Comparison of ENCODE assay signal across 16 cellular contexts in the genomic region with DNA sequence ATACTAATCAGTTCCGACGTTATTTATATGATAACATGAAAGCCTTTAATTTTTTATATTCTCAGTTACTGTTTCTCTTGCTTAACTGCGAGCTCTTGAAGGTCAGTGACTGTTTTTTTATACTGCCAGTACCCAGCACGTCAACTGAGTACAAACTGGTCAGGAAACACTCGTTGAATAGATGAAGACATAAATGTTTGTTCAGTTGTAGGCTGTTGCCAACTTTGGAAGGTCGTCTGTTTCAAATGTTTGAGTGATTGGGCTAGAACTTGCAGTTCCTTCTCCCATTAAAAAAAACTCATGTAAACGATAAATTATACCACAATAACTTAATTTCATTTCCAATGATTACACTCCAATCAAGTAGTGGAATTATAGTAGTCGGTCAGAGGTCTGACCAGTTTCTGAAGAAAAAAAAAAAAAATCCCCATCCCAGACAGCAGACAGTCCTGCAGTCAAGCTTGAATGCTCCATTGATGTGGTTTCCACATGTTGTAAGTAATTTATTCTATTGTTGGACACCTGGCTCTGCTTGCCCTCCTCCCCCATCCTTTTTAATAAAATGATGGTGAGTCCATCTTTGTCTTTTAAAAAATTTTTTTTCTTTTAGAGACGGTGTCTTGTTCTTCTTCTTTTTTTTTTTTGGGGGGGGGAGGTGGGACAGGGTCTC.
DNase-seq lines count a peak whose midpoint lies in the region; ATAC-seq, FAIRE-seq and TF ChIP-seq lines count a peak whose summit lies in the region.
"Had no signal": no experiment of that assay in that cellular context is flagged by ENCODE, and none has a peak within 500 bp of the region (broad histone marks: within the 10 kb centered on the region; RNA-seq: fewer than 3 reads in every experiment).

No MANE protein-coding gene starts in this region.

- H3K9ac ChIP-seq in kidney (ENCODE audit: low read length in 2 of 2), result no peak overlapping the region

- no peak for TF ChIP-seq CTCF in body of pancreas (IDR thresholded peaks at IDR 0.05)
- TF ChIP-seq CTCF in kidney (IDR thresholded peaks at IDR 0.05; ENCODE audit: borderline replicate concordance, extremely low read depth, insufficient read depth), result no peak
- TF ChIP-seq CTCF in thyroid gland (IDR thresholded peaks at IDR 0.05), result no peak

- intact Hi-C loops in body of pancreas (cut with DNase I) (no loop called here), kidney (cut with DNase I) (no loop called here), thyroid gland (cut with DNase I) (no loop called here)

- H3K36me3 ChIP-seq in body of pancreas (replicated peaks in 1 of 2; ENCODE audit: insufficient read depth in 1 of 2, low read depth in 2 of 2) (no peaks in the 10 kb centered on the region), kidney (ENCODE audit: control insufficient read depth in 1 of 2, insufficient read depth in 2 of 2, low read length in 2 of 2) (no peaks in the 10 kb centered on the region), thyroid gland (no peaks in the 10 kb centered on the region)

- WGBS in body of pancreas, 2 donors, result 18 to 20% methylated on average over 9 of the region's 9 CpGs
- 13 to 27% methylated on average over 9 of the region's 9 CpGs for WGBS in thyroid gland, 2 donors

- H3K27ac ChIP-seq in body of pancreas, result no peak overlapping the region
- peak overlapping the region in 1 of 2 donors; percentile 50 for H3K27ac ChIP-seq in kidney (ENCODE audit: low read depth in 2 of 2, low read length in 2 of 2)
- peak overlapping the region; percentile 38 to 98 (median 90) for H3K27ac ChIP-seq in thyroid gland

- no peak overlapping the region for H3K4me3 ChIP-seq in body of pancreas
- H3K4me3 ChIP-seq in kidney (ENCODE audit: low read length in 2 of 2), result no peak overlapping the region
- no peak overlapping the region for H3K4me3 ChIP-seq in thyroid gland (replicated peaks in 1 of 3)

- peak; percentile 22 for DNase-seq in NCI-H2029 (lab: John Stamatoyannopoulos, UW)
- no peak for DNase-seq in NCI-H2029 treated with DMSO at 0.1 percent for 48 hours (lab: John Stamatoyannopoulos, UW)
- peak in 3 of 4 donors; percentile 23 to 33 (median 25) for DNase-seq in body of pancreas
- DNase-seq in kidney, result no peak
- peak; percentile 54 to 57 for DNase-seq in thyroid gland
- no peak for DNase-seq in RKO (ENCODE audit: low spot score)
- DNase-seq in cerebellum (ENCODE audit: low spot score), result no peak
- DNase-seq in dedifferentiated amniotic fluid mesenchymal stem cell (ENCODE audit: extremely low spot score), result no peak
- DNase-seq: activated naive CD4-positive, alpha-beta T cell treated with Interleukin-2 at 50 U/mL for 16 hours; central memory CD4-positive, alpha-beta T cell; COR-L47; NCI-H226; T1000; trophoblast cell had no signal

- no peaks in the 10 kb centered on the region for H3K4me1 ChIP-seq in body of pancreas
- H3K4me1 ChIP-seq in kidney (ENCODE audit: control insufficient read depth in 1 of 2, insufficient read depth in 1 of 2, low read depth in 1 of 2, low read length in 2 of 2), result peaks cover 11 to 23% of the 10 kb centered on the region in 2 donors
- peaks cover 74 to 93% of the 10 kb centered on the region in 2 donors for H3K4me1 ChIP-seq in thyroid gland

- H3K27me3 ChIP-seq in body of pancreas, result no peaks in the 10 kb centered on the region
- no peaks in the 10 kb centered on the region for H3K27me3 ChIP-seq in thyroid gland

- FAIRE-seq in kidney (lab: Jason Lieb, UNC), result peak; percentile 58
- FAIRE-seq: A204.1, islet of Langerhans had no signal

- ATAC-seq in body of pancreas, result peak; percentile 68

- H3K9me3 ChIP-seq in body of pancreas (no peaks in the 10 kb centered on the region), kidney (ENCODE audit: control insufficient read depth in 1 of 2, low read length in 2 of 2) (no peaks in the 10 kb centered on the region), thyroid gland (no peaks in the 10 kb centered on the region)

- no peak for TF ChIP-seq POLR2A in body of pancreas (IDR thresholded peaks at IDR 0.05)
- TF ChIP-seq POLR2A in thyroid gland (IDR thresholded peaks at IDR 0.05), result peak in 1 of 2 donors; percentile 49

Comparison
In these comparisons a context has a peak if more than half of its experiments do, and no peak if none do; other contexts are left out.
1. DNase-seq: peak in NCI-H2029 (single experiment), body of pancreas (3 of 4) and thyroid gland (2 of 2); none in NCI-H2029 treated with DMSO at 0.1 percent for 48 hours (single experiment), kidney (single experiment), RKO (single experiment), cerebellum (single experiment) and dedifferentiated amniotic fluid mesenchymal stem cell (single experiment).
2. H3K27ac ChIP-seq: peak in thyroid gland (3 of 3); none in body of pancreas (0 of 4).